ENCODE assay signal across 27 cellular contexts in the genomic region with DNA sequence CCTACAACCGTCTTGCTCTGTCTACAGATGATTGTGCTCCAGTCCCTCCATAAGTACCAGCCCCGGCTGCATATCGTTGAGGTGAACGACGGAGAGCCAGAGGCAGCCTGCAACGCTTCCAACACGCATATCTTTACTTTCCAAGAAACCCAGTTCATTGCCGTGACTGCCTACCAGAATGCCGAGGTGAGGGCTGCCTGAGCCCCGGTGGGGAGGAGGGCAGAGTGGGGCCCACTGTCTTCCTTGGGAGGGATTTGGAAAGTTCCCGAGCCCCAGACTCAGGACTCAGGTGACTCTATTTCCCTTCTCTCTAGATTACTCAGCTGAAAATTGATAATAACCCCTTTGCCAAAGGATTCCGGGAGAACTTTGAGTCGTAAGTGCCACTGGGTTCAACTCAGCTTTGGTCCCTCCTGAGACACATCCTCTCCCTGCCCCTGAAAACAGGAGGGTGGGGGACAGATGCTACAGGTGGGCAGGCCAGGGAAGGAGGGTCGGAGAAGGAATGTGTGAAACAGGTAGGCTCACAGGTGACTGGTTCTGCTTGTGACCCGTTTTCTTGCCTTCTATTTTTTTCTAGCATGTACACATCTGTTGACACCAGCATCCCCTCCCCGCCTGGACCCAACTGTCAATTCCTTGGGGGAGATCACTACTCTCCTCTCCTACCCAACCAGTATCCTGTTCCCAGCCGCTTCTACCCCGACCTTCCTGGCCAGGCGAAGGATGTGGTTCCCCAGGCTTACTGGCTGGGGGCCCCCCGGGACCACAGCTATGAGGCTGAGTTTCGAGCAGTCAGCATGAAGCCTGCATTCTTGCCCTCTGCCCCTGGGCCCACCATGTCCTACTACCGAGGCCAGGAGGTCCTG. TPM values are rescaled to one million over a fixed set of nuclear protein-coding genes. Genes with fewer than 3 reads are reported as not detected.
DNase-seq lines count a peak whose midpoint lies in the region; ATAC-seq and TF ChIP-seq lines count a peak whose summit lies in the region.
"Had no signal": no experiment of that assay in that cellular context is flagged by ENCODE, and none has a peak within 500 bp of the region (broad histone marks: within the 10 kb centered on the region; RNA-seq: fewer than 3 reads in every experiment).

No MANE protein-coding gene starts in this region.

- no peak for DNase-seq in activated T-cell treated with anti-CD3 and anti-CD28 coated beads, Interleukin-2, amount 50 U/mL, for 24 hours
- DNase-seq in activated T-cell treated with anti-CD3 and anti-CD28 coated beads, Interleukin-2, amount 50 U/mL, for 72 hours: no peak
- DNase-seq in GM10248 (ENCODE audit: extremely low spot score) (peak; percentile 11), mesothelial cell of epicardium (ENCODE audit: low spot score in 2 of 2, unreplicated experiment in 2 of 2) (no peak), NCI-H2196 (lab: John Stamatoyannopoulos, UW; ENCODE audit: unreplicated experiment) (no peak)
- DNase-seq in central memory CD8-positive, alpha-beta T cell (ENCODE audit: low spot score in 2 of 2): no peak
- DNase-seq in stimulated activated effector memory CD8-positive, alpha-beta T cell treated with anti-CD3 and anti-CD28 coated beads, Interleukin-12 subunit alpha, Interleukin-12 subunit beta, amount 100 ng/mL, for 72 hours (ENCODE audit: low spot score in 2 of 2): no peak
- DNase-seq: activated CD4-positive, alpha-beta T cell treated with anti-CD3 and anti-CD28 coated beads for 48 hours; activated CD8-positive, alpha-beta memory T cell treated with anti-CD3 and anti-CD28 coated beads, Interleukin-2, amount 50 U/mL, for 4 hours; left colon; NCI-H1694 treated with DMSO at 0.1 percent for 48 hours; NCI-H2171; NCI-H510A; SIG-M5; sigmoid colon; stimulated activated CD4-positive, alpha-beta T cell treated with anti-CD3 and anti-CD28 coated beads, Interleukin-12 subunit alpha, Interleukin-12 subunit beta, amount 100 ng/mL, for 4 hours; stimulated activated CD4-positive, alpha-beta T cell treated with anti-CD3 and anti-CD28 coated beads, Interleukin-2, amount 100 ng/mL, for 48 hours; SW 1271; T-helper 9 cell had no signal

- H3K27ac Mint-ChIP-seq in activated T-cell treated with anti-CD3 and anti-CD28 coated beads, Interleukin-2, amount 50 U/mL, for 24 hours: peak overlapping the region; percentile 77
- no peak overlapping the region for H3K27ac Mint-ChIP-seq in activated T-cell treated with anti-CD3 and anti-CD28 coated beads, Interleukin-2, amount 50 U/mL, for 72 hours
- H3K27ac Mint-ChIP-seq in central memory CD8-positive, alpha-beta T cell (ENCODE audit: low read depth): peak overlapping the region; percentile 67
- H3K27ac Mint-ChIP-seq in stimulated activated effector memory CD8-positive, alpha-beta T cell treated with anti-CD3 and anti-CD28 coated beads, Interleukin-12 subunit alpha, Interleukin-12 subunit beta, amount 100 ng/mL, for 72 hours: peak overlapping the region; percentile 90
- no peak overlapping the region for H3K27ac Mint-ChIP-seq in mesothelial cell of epicardium
- H3K27ac Mint-ChIP-seq: activated naive CD4-positive, alpha-beta T cell treated with anti-CD3 and anti-CD28 coated beads, Interleukin-2, amount 50 U/mL, for 24 hours; memory B cell had no signal

- peaks cover 84% of the 10 kb centered on the region for H3K36me3 Mint-ChIP-seq in activated T-cell treated with anti-CD3 and anti-CD28 coated beads, Interleukin-2, amount 50 U/mL, for 24 hours (ENCODE audit: low read depth)
- H3K36me3 Mint-ChIP-seq in activated T-cell treated with anti-CD3 and anti-CD28 coated beads, Interleukin-2, amount 50 U/mL, for 72 hours (ENCODE audit: insufficient read depth in 2 of 2): peaks cover 7 to 26% of the 10 kb centered on the region in 2 donors
- peaks cover 59% of the 10 kb centered on the region for H3K36me3 Mint-ChIP-seq in central memory CD8-positive, alpha-beta T cell (ENCODE audit: insufficient read depth)
- peaks cover 100% of the 10 kb centered on the region for H3K36me3 Mint-ChIP-seq in stimulated activated effector memory CD8-positive, alpha-beta T cell treated with anti-CD3 and anti-CD28 coated beads, Interleukin-12 subunit alpha, Interleukin-12 subunit beta, amount 100 ng/mL, for 72 hours
- H3K36me3 Mint-ChIP-seq in mesothelial cell of epicardium: no peaks in the 10 kb centered on the region
- H3K36me3 Mint-ChIP-seq: memory B cell had no signal

- H3K4me1 Mint-ChIP-seq in activated T-cell treated with anti-CD3 and anti-CD28 coated beads, Interleukin-2, amount 50 U/mL, for 24 hours (ENCODE audit: low read depth): peaks cover 39% of the 10 kb centered on the region
- peaks cover 31% of the 10 kb centered on the region for H3K4me1 Mint-ChIP-seq in activated T-cell treated with anti-CD3 and anti-CD28 coated beads, Interleukin-2, amount 50 U/mL, for 72 hours (ENCODE audit: low read depth)
- H3K4me1 Mint-ChIP-seq in central memory CD8-positive, alpha-beta T cell: peaks cover 54% of the 10 kb centered on the region
- peaks cover 57% of the 10 kb centered on the region for H3K4me1 Mint-ChIP-seq in stimulated activated effector memory CD8-positive, alpha-beta T cell treated with anti-CD3 and anti-CD28 coated beads, Interleukin-12 subunit alpha, Interleukin-12 subunit beta, amount 100 ng/mL, for 72 hours
- no peaks in the 10 kb centered on the region for H3K4me1 Mint-ChIP-seq in mesothelial cell of epicardium

- no peak for TF ChIP-seq CTCF in GM10248 (IDR thresholded peaks at IDR 0.05; ENCODE audit: control extremely low read depth, extremely low read depth, low read depth, missing control alignments)
- no peak for TF ChIP-seq CTCF in mesothelial cell of epicardium (IDR thresholded peaks at IDR 0.05; ENCODE audit: unreplicated experiment)

- H3K27me3 Mint-ChIP-seq in activated T-cell treated with anti-CD3 and anti-CD28 coated beads, Interleukin-2, amount 50 U/mL, for 24 hours: no peaks in the 10 kb centered on the region
- no peaks in the 10 kb centered on the region for H3K27me3 Mint-ChIP-seq in activated T-cell treated with anti-CD3 and anti-CD28 coated beads, Interleukin-2, amount 50 U/mL, for 72 hours (ENCODE audit: low read depth)
- no peaks in the 10 kb centered on the region for H3K27me3 Mint-ChIP-seq in central memory CD8-positive, alpha-beta T cell
- peaks cover 74% of the 10 kb centered on the region for H3K27me3 Mint-ChIP-seq in mesothelial cell of epicardium (ENCODE audit: low read depth)
- H3K27me3 Mint-ChIP-seq: activated naive CD4-positive, alpha-beta T cell treated with anti-CD3 and anti-CD28 coated beads, Interleukin-2, amount 50 U/mL, for 24 hours had no signal

- CTCF ChIA-PET in GM10248 (lab: Yijun Ruan, JAX): interaction anchor here (1.3 to 1.5 kb wide), 3 partner anchors 11 to 65 kb away, joined by 3 read pairs; a partner anchor contains a TSS

- POLR2A ChIA-PET in GM10248 (lab: Yijun Ruan, JAX): no interaction called here

- no peak overlapping the region for H3K4me3 Mint-ChIP-seq in activated T-cell treated with anti-CD3 and anti-CD28 coated beads, Interleukin-2, amount 50 U/mL, for 24 hours
- H3K4me3 Mint-ChIP-seq in activated T-cell treated with anti-CD3 and anti-CD28 coated beads, Interleukin-2, amount 50 U/mL, for 72 hours: no peak overlapping the region
- H3K4me3 Mint-ChIP-seq in central memory CD8-positive, alpha-beta T cell: no peak overlapping the region
- no peak overlapping the region for H3K4me3 Mint-ChIP-seq in stimulated activated effector memory CD8-positive, alpha-beta T cell treated with anti-CD3 and anti-CD28 coated beads, Interleukin-12 subunit alpha, Interleukin-12 subunit beta, amount 100 ng/mL, for 72 hours
- H3K4me3 Mint-ChIP-seq in mesothelial cell of epicardium: no peak overlapping the region
- H3K4me3 Mint-ChIP-seq: activated naive CD4-positive, alpha-beta T cell treated with anti-CD3 and anti-CD28 coated beads, Interleukin-2, amount 50 U/mL, for 24 hours; memory B cell had no signal

- H3K9me3 Mint-ChIP-seq in activated T-cell treated with anti-CD3 and anti-CD28 coated beads, Interleukin-2, amount 50 U/mL, for 24 hours: no peaks in the 10 kb centered on the region
- no peaks in the 10 kb centered on the region for H3K9me3 Mint-ChIP-seq in activated T-cell treated with anti-CD3 and anti-CD28 coated beads, Interleukin-2, amount 50 U/mL, for 72 hours
- no peaks in the 10 kb centered on the region for H3K9me3 Mint-ChIP-seq in central memory CD8-positive, alpha-beta T cell
- H3K9me3 Mint-ChIP-seq in stimulated activated effector memory CD8-positive, alpha-beta T cell treated with anti-CD3 and anti-CD28 coated beads, Interleukin-12 subunit alpha, Interleukin-12 subunit beta, amount 100 ng/mL, for 72 hours: no peaks in the 10 kb centered on the region
- H3K9me3 Mint-ChIP-seq in mesothelial cell of epicardium: no peaks in the 10 kb centered on the region
- H3K9me3 Mint-ChIP-seq: activated naive CD4-positive, alpha-beta T cell treated with anti-CD3 and anti-CD28 coated beads, Interleukin-2, amount 50 U/mL, for 24 hours; memory B cell had no signal

- ATAC-seq in activated T-cell treated with anti-CD3 and anti-CD28 coated beads, Interleukin-2, amount 50 U/mL, for 72 hours (replicated peaks in 1 of 2): no peak
- no peak for ATAC-seq in central memory CD8-positive, alpha-beta T cell (replicated peaks; ENCODE audit: extremely low read depth, poor library complexity, severe bottlenecking)
- ATAC-seq in stimulated activated effector memory CD8-positive, alpha-beta T cell treated with anti-CD3 and anti-CD28 coated beads, Interleukin-12 subunit alpha, Interleukin-12 subunit beta, amount 100 ng/mL, for 72 hours: no peak
- ATAC-seq in GM18909 (IDR thresholded peaks at IDR 0.05; ENCODE audit: poor library complexity, unreplicated experiment): no peak
- ATAC-seq: HCT116, left colon had no signal

RNA-seq across cellular contexts. Expression of a gene that starts 11.4 kb away (rescaled TPM):
- total RNA-seq in activated T-cell treated with anti-CD3 and anti-CD28 coated beads, Interleukin-2, amount 50 U/mL, for 72 hours: 10 to 100 TPM; 27.9 to 45.5 TPM
- not detected in 3 replicates for total RNA-seq in mesothelial cell of epicardium
- total RNA-seq: A673, endothelial cell of umbilical vein, hepatocyte, HepG2 had no signal

RNA-seq across cellular contexts. Expression of a gene that starts 50.4 kb away (rescaled TPM):
- 10 to 100 TPM; 24.2 to 28.7 TPM for total RNA-seq in activated T-cell treated with anti-CD3 and anti-CD28 coated beads, Interleukin-2, amount 50 U/mL, for 72 hours
- 49.8 to 53.9 TPM (median 52.7 TPM) in 3 replicates for total RNA-seq in mesothelial cell of epicardium

Comparison
In these comparisons a context has a peak if more than half of its experiments do, and no peak if none do; other contexts are left out.
1. H3K27ac Mint-ChIP-seq: peak in activated T-cell treated with anti-CD3 and anti-CD28 coated beads, Interleukin-2, amount 50 U/mL, for 24 hours (single experiment), central memory CD8-positive, alpha-beta T cell (single experiment) and stimulated activated effector memory CD8-positive, alpha-beta T cell treated with anti-CD3 and anti-CD28 coated beads, Interleukin-12 subunit alpha, Interleukin-12 subunit beta, amount 100 ng/mL, for 72 hours (single experiment); none in activated T-cell treated with anti-CD3 and anti-CD28 coated beads, Interleukin-2, amount 50 U/mL, for 72 hours (single experiment) and mesothelial cell of epicardium (single experiment).
2. RNA of a gene that starts 11.4 kb away (total RNA-seq): 27.9 to 45.5 TPM in activated T-cell treated with anti-CD3 and anti-CD28 coated beads, Interleukin-2, amount 50 U/mL, for 72 hours; not detected in mesothelial cell of epicardium; every median in the first group is over 10 times any median in the second.